In the genomic region with DNA sequence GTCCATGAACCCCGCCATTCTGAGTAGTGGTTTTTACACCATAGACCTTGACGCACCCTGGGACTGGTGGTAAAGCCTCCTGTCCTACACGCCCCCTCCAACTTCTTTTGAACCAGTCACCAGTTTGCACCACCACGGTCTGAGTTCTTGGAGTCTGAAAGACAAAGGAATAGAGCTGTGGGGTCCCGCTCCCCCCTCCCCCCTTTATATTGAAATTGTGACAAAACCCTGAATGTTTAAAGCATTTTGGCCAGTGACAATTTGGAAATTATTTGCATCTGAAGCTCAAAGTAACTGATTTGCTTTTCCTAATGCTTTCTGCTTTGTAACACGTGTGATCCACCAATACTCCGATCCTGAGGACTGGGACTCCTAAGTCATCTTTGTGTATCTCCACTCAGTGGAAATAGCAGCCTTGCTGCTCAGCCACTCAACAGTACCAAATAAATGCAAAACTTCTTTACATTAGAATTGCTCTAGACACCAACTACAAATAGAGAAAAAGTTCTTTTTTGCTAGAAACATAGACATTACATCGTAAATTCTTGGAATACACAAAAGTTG, we compare ENCODE assay signal across 8 cellular contexts. TPM values are rescaled to one million over a fixed set of nuclear protein-coding genes. Genes with fewer than 3 reads are reported as not detected.
A peak's percentile ranks its signal among the peaks of the same experiment; 100 is the strongest.
DNase-seq lines count a peak whose midpoint lies in the region; ATAC-seq and TF ChIP-seq lines count a peak whose summit lies in the region.

No MANE protein-coding gene starts in this region.

- no peaks in the 10 kb centered on the region for H3K9me2 ChIP-seq in HCT116 (ENCODE audit: insufficient read depth)

- BruUV-seq in HCT116 (replicated peaks; lab: Mats Ljungman, UMichigan) = no TSS peak

- H3K79me2 ChIP-seq in HCT116 (ENCODE audit: insufficient read depth, low read length) = peaks cover 42% of the 10 kb centered on the region

- no peaks in the 10 kb centered on the region for H3K27me3 ChIP-seq in AG04450 (ENCODE audit: control insufficient read depth, insufficient read depth, low read length)
- H3K27me3 ChIP-seq in HCT116 (ENCODE audit: insufficient read depth, low read length) = no peaks in the 10 kb centered on the region

- CTCF ChIA-PET in AG04450 (lab: Charles Lee) (interaction anchor here (0.6 to 0.8 kb wide), 2 partner anchors 11 to 77 kb away, joined by 3 read pairs; no protein-coding TSS in a partner anchor), HCT116 (lab: Charles Lee) (interaction anchor here (1.1 to 1.3 kb wide), 2 partner anchors 170 to 216 kb away, joined by 3 to 4 read pairs; no protein-coding TSS in a partner anchor)

- TF ChIP-seq RAD21 in HCT116 (IDR thresholded peaks at IDR 0.05; ENCODE audit: low read depth) = no peak

- H2AFZ ChIP-seq in HCT116 (ENCODE audit: low read depth, low read length, poor library complexity, severe bottlenecking) = peak overlapping the region; percentile 79

- peak overlapping the region; percentile 63 for H3K4me3 ChIP-seq in AG04450 (ENCODE audit: low read depth, low read length)
- H3K4me3 ChIP-seq in HCT116 (replicated peaks in 1 of 2; ENCODE audit: low read depth in 1 of 2, low read length in 2 of 2) = peak overlapping the region; percentile 76 to 100
- H3K4me3 ChIP-seq in foreskin fibroblast (ENCODE audit: low read depth in 1 of 2, low read length in 2 of 2) = peak overlapping the region; percentile 98 to 99
- peak overlapping the region; percentile 95 for H3K4me3 ChIP-seq in skeletal muscle cell (ENCODE audit: low read depth, low read length)

- H3K36me3 ChIP-seq in HCT116 (ENCODE audit: control insufficient read depth in 1 of 2, insufficient read depth in 2 of 2, low read length in 2 of 2) = peaks cover 29 to 37% of the 10 kb centered on the region in 2 experiments

- RAD21 ChIA-PET in HCT116 (lab: Charles Lee; ENCODE audit: low non-redundant PET in 1 of 2, low total read pairs in 2 of 2, uncharacterized antibody in 2 of 2, unreplicated experiment in 2 of 2) = no interaction called here

- H3K27ac ChIP-seq in AG04450 (ENCODE audit: low read depth, low read length) (peak overlapping the region; percentile 85), HCT116 (ENCODE audit: low read depth, low read length) (peak overlapping the region; percentile 29)

- ATAC-seq in HCT116 = peak; percentile 8; the same call in 1 of the 2 replicates
- no peak for ATAC-seq in HG02798 (IDR thresholded peaks at IDR 0.05; ENCODE audit: poor library complexity, unreplicated experiment)

- H3K4me2 ChIP-seq in HCT116 (ENCODE audit: low read length) = peak overlapping the region; percentile 92

- peaks cover 9 to 17% of the 10 kb centered on the region in 2 experiments for H3K4me1 ChIP-seq in HCT116 (ENCODE audit: control insufficient read depth in 1 of 2, insufficient read depth in 2 of 2, low read length in 2 of 2)

- no peak for DNase-seq in AG04450 (ENCODE audit: low read depth, low spot score)
- no peak for DNase-seq in HCT116 (ENCODE audit: low read depth, low spot score)
- peak; percentile 29 for DNase-seq in T-helper 22 cell (ENCODE audit: low read depth)
- DNase-seq in foreskin fibroblast = no peak
- no peak for DNase-seq in skeletal muscle cell (ENCODE audit: low read depth)
- no peak for DNase-seq in COLO829 (ENCODE audit: low spot score)
- DNase-seq in NCI-H2029 (lab: John Stamatoyannopoulos, UW) = no peak

- POLR2A ChIA-PET in AG04450 (lab: Yijun Ruan, JAX) = interaction anchor here (0.6 to 2.5 kb wide), 88 partner anchors 10 to 651 kb away, joined by 3 to 44 read pairs (median 6); partner anchors contain the start of genes ATL2, DHX57, GALM and GEMIN6
- POLR2A ChIA-PET in HCT116 (lab: Charles Lee) = interaction anchor here (0.5 to 2.4 kb wide), 60 partner anchors 9 to 1375 kb away, joined by 3 to 27 read pairs (median 4); partner anchors contain the start of genes DHX57, GALM, GEMIN6 and MORN2

- H3K9me3 ChIP-seq in AG04450 (ENCODE audit: control insufficient read depth, insufficient read depth, low read length) (no peaks in the 10 kb centered on the region; the same call in 1 of the 2 replicates), HCT116 (ENCODE audit: control insufficient read depth in 1 of 2, insufficient read depth in 1 of 2, low read depth in 1 of 2, low read length in 2 of 2) (no peaks in the 10 kb centered on the region)

- TF ChIP-seq CTCF in AG04450 (IDR thresholded peaks at IDR 0.05; ENCODE audit: low read depth, low read length) = no peak
- TF ChIP-seq CTCF in HCT116 (IDR thresholded peaks at IDR 0.05 in 2 of 3, conservative IDR thresholded peaks at IDR 0.05 in 1 of 3; ENCODE audit: borderline replicate concordance in 1 of 3, insufficient read depth in 1 of 3, low read depth in 2 of 3, low read length in 2 of 3) = no peak
- no peak for TF ChIP-seq CTCF in foreskin fibroblast (IDR thresholded peaks at IDR 0.05; ENCODE audit: low read depth, low read length)

- peaks cover 36% of the 10 kb centered on the region; the same call in 1 of the 2 replicates for H4K20me1 ChIP-seq in HCT116 (ENCODE audit: insufficient read depth)

- no peak for TF ChIP-seq POLR2A in HCT116 (IDR thresholded peaks at IDR 0.05; ENCODE audit: borderline replicate concordance, extremely low read depth, insufficient read depth, insufficient read length)

- intact Hi-C loops in HCT116 (cut with micrococcal nuclease) = no loop called here

- H3K9ac ChIP-seq in HCT116 (ENCODE audit: low read length) = peak overlapping the region; percentile 95

TF ChIP-seq in HCT116, 20 proteins besides CTCF, POLR2A, EP300 and RAD21:
- TF ChIP-seq ZFX (IDR thresholded peaks at IDR 0.05) (no peak), ELF1 (IDR thresholded peaks at IDR 0.05; ENCODE audit: borderline replicate concordance, low read depth) (no peak)
- TF ChIP-seq, protein P1, sequence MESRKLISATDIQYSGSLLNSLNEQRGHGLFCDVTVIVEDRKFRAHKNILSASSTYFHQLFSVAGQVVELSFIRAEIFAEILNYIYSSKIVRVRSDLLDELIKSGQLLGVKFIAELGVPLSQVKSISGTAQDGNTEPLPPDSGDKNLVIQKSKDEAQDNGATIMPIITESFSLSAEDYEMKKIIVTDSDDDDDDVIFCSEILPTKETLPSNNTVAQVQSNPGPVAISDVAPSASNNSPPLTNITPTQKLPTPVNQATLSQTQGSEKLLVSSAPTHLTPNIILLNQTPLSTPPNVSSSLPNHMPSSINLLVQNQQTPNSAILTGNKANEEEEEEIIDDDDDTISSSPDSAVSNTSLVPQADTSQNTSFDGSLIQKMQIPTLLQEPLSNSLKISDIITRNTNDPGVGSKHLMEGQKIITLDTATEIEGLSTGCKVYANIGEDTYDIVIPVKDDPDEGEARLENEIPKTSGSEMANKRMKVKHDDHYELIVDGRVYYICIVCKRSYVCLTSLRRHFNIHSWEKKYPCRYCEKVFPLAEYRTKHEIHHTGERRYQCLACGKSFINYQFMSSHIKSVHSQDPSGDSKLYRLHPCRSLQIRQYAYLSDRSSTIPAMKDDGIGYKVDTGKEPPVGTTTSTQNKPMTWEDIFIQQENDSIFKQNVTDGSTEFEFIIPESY (IDR thresholded peaks at IDR 0.05; ENCODE audit: extremely low read depth, insufficient replicate concordance, low read length) = no peak

RNA-seq across cellular contexts. Expression of gene SRSF7, which starts 0.8 kb away (rescaled TPM):
- polyA plus RNA-seq in AG04450 (2011; rRNA removed) = 195 and 238 TPM in 2 replicates
- polyA minus RNA-seq in AG04450 (2011; rRNA and poly(A)+ RNA removed) = 224 and 265 TPM in 2 replicates
- total RNA-seq in HCT116 (2021; ENCODE audit: unreplicated experiment) = 215 TPM
- polyA plus RNA-seq in HCT116 (2012) = 176 and 196 TPM in 2 replicates

RNA-seq across cellular contexts. Expression of gene GEMIN6, which starts 26.1 kb away (rescaled TPM):
- polyA plus RNA-seq in AG04450 (2011; rRNA removed) = 12.6 and 16.3 TPM in 2 replicates
- polyA minus RNA-seq in AG04450 (2011; rRNA and poly(A)+ RNA removed) = 4.0 and 6.0 TPM in 2 replicates
- total RNA-seq in HCT116 (2021; ENCODE audit: unreplicated experiment) = 23.1 TPM
- 6.1 and 8.7 TPM in 2 replicates for polyA plus RNA-seq in HCT116 (2012)
